ENCODE assay signal across 10 cellular contexts in genomic region chr5:14675309-14675708, GRCh38. TPM values are rescaled to one million over a fixed set of nuclear protein-coding genes. Genes with fewer than 3 reads are reported as not detected.
DNase-seq lines count a peak whose midpoint lies in the region; ATAC-seq and TF ChIP-seq lines count a peak whose summit lies in the region.
"Had no signal": no experiment of that assay in that cellular context is flagged by ENCODE, and none has a peak within 500 bp of the region (broad histone marks: within the 10 kb centered on the region; RNA-seq: fewer than 3 reads in every experiment).

No MANE protein-coding gene starts in this region.

- no peaks in the 10 kb centered on the region for H3K27me3 Mint-ChIP-seq in activated B cell treated with CpG ODN at 0.5 μM for 24 hours
- no peaks in the 10 kb centered on the region for H3K27me3 Mint-ChIP-seq in naive thymus-derived CD8-positive, alpha-beta T cell
- no peaks in the 10 kb centered on the region for H3K27me3 Mint-ChIP-seq in WTC11 (ENCODE audit: low read depth)

- H3K4me1 ChIP-seq in DOHH2 (ENCODE audit: control insufficient read depth, low read length): peaks cover 92% of the 10 kb centered on the region
- no peaks in the 10 kb centered on the region for H3K4me1 ChIP-seq in A673 (ENCODE audit: insufficient read depth, low read length, poor library complexity, severe bottlenecking)

- peak overlapping the region; percentile 76 for H3K4me3 Mint-ChIP-seq in activated B cell treated with CpG ODN at 0.5 μM for 24 hours
- peak overlapping the region; percentile 41 to 79 (median 70) for H3K4me3 Mint-ChIP-seq in naive thymus-derived CD8-positive, alpha-beta T cell
- no peak overlapping the region for H3K4me3 Mint-ChIP-seq in WTC11

- peaks cover 98% of the 10 kb centered on the region for H3K79me2 ChIP-seq in DOHH2 (ENCODE audit: control insufficient read depth, low read length)

- BruUV-seq in A673 (replicated peaks; lab: Mats Ljungman, UMichigan): no TSS peak

- TF ChIP-seq CTCF in DOHH2 (IDR thresholded peaks at IDR 0.05; ENCODE audit: low read depth, low read length, poor library complexity, severe bottlenecking): no peak
- TF ChIP-seq CTCF in activated B cell treated with CpG ODN at 0.5 μM for 24 hours (IDR thresholded peaks at IDR 0.05): no peak
- TF ChIP-seq CTCF in WTC11 (IDR thresholded peaks at IDR 0.05): no peak
- TF ChIP-seq CTCF in A673 (conservative IDR thresholded peaks at IDR 0.05; ENCODE audit: low read depth, low read length): no peak

- H3K4me1 Mint-ChIP-seq in activated B cell treated with CpG ODN at 0.5 μM for 24 hours (peaks cover 89% of the 10 kb centered on the region), WTC11 (peaks cover 48% of the 10 kb centered on the region)
- H3K4me1 Mint-ChIP-seq in naive thymus-derived CD8-positive, alpha-beta T cell: peaks cover 49 to 78% (median 70%) of the 10 kb centered on the region in 4 donors

- H3K27ac Mint-ChIP-seq in activated B cell treated with CpG ODN at 0.5 μM for 24 hours (peak overlapping the region; percentile 86), WTC11 (no peak overlapping the region)
- peak overlapping the region; percentile 45 to 88 (median 80) for H3K27ac Mint-ChIP-seq in naive thymus-derived CD8-positive, alpha-beta T cell

- H3K4me3 ChIP-seq in DOHH2 (ENCODE audit: low read length): peak overlapping the region; percentile 66
- no peak overlapping the region for H3K4me3 ChIP-seq in A673 (ENCODE audit: low read depth, low read length, poor library complexity, severe bottlenecking)

- H3K36me3 Mint-ChIP-seq in activated B cell treated with CpG ODN at 0.5 μM for 24 hours (ENCODE audit: low read depth) (peaks cover 56% of the 10 kb centered on the region), WTC11 (peaks cover 6% of the 10 kb centered on the region)
- H3K36me3 Mint-ChIP-seq in naive thymus-derived CD8-positive, alpha-beta T cell: peaks cover 0 to 62% (median 9%) of the 10 kb centered on the region in 3 donors

- peaks cover 16% of the 10 kb centered on the region; the same call in 1 of the 2 replicates for H4K20me1 ChIP-seq in DOHH2 (ENCODE audit: control insufficient read depth, insufficient read depth, low read depth, low read length)

- H3K27ac ChIP-seq in DOHH2 (ENCODE audit: low read depth, low read length) (peak overlapping the region; percentile 75), A673 (ENCODE audit: low read depth, low read length, poor library complexity, severe bottlenecking) (no peak overlapping the region)

- CTCF ChIA-PET in activated B cell treated with CpG ODN at 0.5 μM for 24 hours (lab: Charles Lee): interaction anchor here (0.7 to 2.1 kb wide), 3 partner anchors 9 to 242 kb away, joined by 3 to 6 read pairs (median 5); no protein-coding TSS in a partner anchor
- CTCF ChIA-PET in WTC11 (lab: Charles Lee): interaction anchor here (3.0 kb wide), 1 partner anchor 10 kb away, joined by 13 read pairs; no protein-coding TSS in a partner anchor
- CTCF ChIA-PET in A673 (lab: Charles Lee): no interaction called here

- DNase-seq in activated B cell treated with CpG ODN at 0.5 μM for 24 hours: no peak
- no peak for DNase-seq in naive thymus-derived CD8-positive, alpha-beta T cell
- DNase-seq in WTC11 (ENCODE audit: low spot score): no peak
- no peak for DNase-seq in A673 (ENCODE audit: low spot score)
- no peak for DNase-seq in NCI-H774 (lab: John Stamatoyannopoulos, UW)
- DNase-seq in cortex of kidney (lab: John Stamatoyannopoulos, UW): no peak
- DNase-seq: midbrain, NCI-H446 had no signal

- H3K9me3 ChIP-seq in DOHH2 (ENCODE audit: control insufficient read depth, insufficient read depth, low read length): no peaks in the 10 kb centered on the region
- no peaks in the 10 kb centered on the region for H3K9me3 ChIP-seq in A673 (ENCODE audit: low read depth, low read length, poor library complexity, severe bottlenecking)

- ATAC-seq in GM19467 (IDR thresholded peaks at IDR 0.05; ENCODE audit: unreplicated experiment) (peak; percentile 1), activated B cell treated with CpG ODN at 0.5 μM for 24 hours (ENCODE audit: low read depth) (no peak), WTC11 (no peak)
- peak in 1 of 2 donors; percentile 20 for ATAC-seq in naive thymus-derived CD8-positive, alpha-beta T cell

- H3K27me3 ChIP-seq in DOHH2 (ENCODE audit: control insufficient read depth, low read length): no peaks in the 10 kb centered on the region
- H3K27me3 ChIP-seq in A673 (replicated peaks; ENCODE audit: insufficient read depth, low read depth, low read length, poor library complexity): no peaks in the 10 kb centered on the region

- H3K4me2 ChIP-seq in DOHH2 (ENCODE audit: low read length): peak overlapping the region; percentile 85

- H3K36me3 ChIP-seq in DOHH2 (ENCODE audit: control insufficient read depth, low read length) (peaks cover 72% of the 10 kb centered on the region), A673 (ENCODE audit: insufficient read depth, low read length, poor library complexity, severe bottlenecking) (peaks cover 2% of the 10 kb centered on the region)

- peaks cover 16% of the 10 kb centered on the region; the same call in 1 of the 2 replicates for H3F3A ChIP-seq in DOHH2 (ENCODE audit: control insufficient read depth, insufficient read depth)

- no peaks in the 10 kb centered on the region for H3K9me2 ChIP-seq in DOHH2 (replicated peaks; ENCODE audit: control insufficient read depth, low read length)

- POLR2A ChIA-PET in activated B cell treated with CpG ODN at 0.5 μM for 24 hours (lab: Charles Lee): interaction anchor here (0.7 to 1.0 kb wide), 3 partner anchors 10 to 318 kb away, joined by 3 read pairs; partner anchors contain the start of gene OTULIN
- POLR2A ChIA-PET in naive thymus-derived CD8-positive, alpha-beta T cell (lab: Charles Lee): interaction anchor here (0.7 to 1.3 kb wide), 2 partner anchors 12 to 33 kb away, joined by 3 to 4 read pairs; no protein-coding TSS in a partner anchor
- POLR2A ChIA-PET in WTC11 (lab: Charles Lee): no interaction called here
- POLR2A ChIA-PET in A673 (lab: Charles Lee; ENCODE audit: low non-redundant PET): no interaction called here

- no peaks in the 10 kb centered on the region for H3K9me3 Mint-ChIP-seq in activated B cell treated with CpG ODN at 0.5 μM for 24 hours
- no peaks in the 10 kb centered on the region for H3K9me3 Mint-ChIP-seq in naive thymus-derived CD8-positive, alpha-beta T cell
- H3K9me3 Mint-ChIP-seq in WTC11: no peaks in the 10 kb centered on the region

- intact Hi-C loops in activated B cell treated with CpG ODN at 0.5 μM for 24 hours (cut with micrococcal nuclease): no loop called here
- intact Hi-C loops in A673 (cut with micrococcal nuclease; ENCODE audit: unreplicated experiment): no loop called here

TF ChIP-seq in WTC11, 78 proteins besides CTCF, POLR2A, EP300 and RAD21:
- TF ChIP-seq NR1H2 (CRISPR knock-in tag; IDR thresholded peaks at IDR 0.05) (no peak), E2F4 (CRISPR knock-in tag; IDR thresholded peaks at IDR 0.05; ENCODE audit: borderline replicate concordance, low read depth) (no peak), CDX4 (CRISPR knock-in tag; IDR thresholded peaks at IDR 0.05; ENCODE audit: borderline replicate concordance) (no peak), GTF2I (CRISPR knock-in tag; conservative IDR thresholded peaks at IDR 0.05) (no peak), E2F5 (CRISPR knock-in tag; IDR thresholded peaks at IDR 0.05) (no peak), CREM (CRISPR knock-in tag; IDR thresholded peaks at IDR 0.05) (no peak)

RNA-seq across cellular contexts. Expression of gene OTULIN, which starts 10.8 kb away (rescaled TPM):
- 94.0 and 96.5 TPM in 2 replicates for total RNA-seq in activated B cell treated with CpG ODN at 0.5 μM for 24 hours
- 10 to 100 TPM; 68.1 to 77.0 TPM for total RNA-seq in naive thymus-derived CD8-positive, alpha-beta T cell
- polyA plus RNA-seq in naive thymus-derived CD8-positive, alpha-beta T cell: 10 to 100 TPM; 15.7 to 22.7 (median 17.2) TPM
- total RNA-seq in WTC11 (2021): 23.0 to 25.0 TPM (median 24.1 TPM) in 3 replicates
- total RNA-seq in A673 (2021): 20.0 and 23.5 TPM in 2 replicates

Comparison
In these comparisons a context has a peak if more than half of its experiments do, and no peak if none do; other contexts are left out.
1. POLR2A ChIA-PET loops: an anchor here in activated B cell treated with CpG ODN at 0.5 μM for 24 hours (0.7 to 1.0 kb wide) and naive thymus-derived CD8-positive, alpha-beta T cell (0.7 to 1.3 kb wide); none called in WTC11 and A673.